In the genomic region with DNA sequence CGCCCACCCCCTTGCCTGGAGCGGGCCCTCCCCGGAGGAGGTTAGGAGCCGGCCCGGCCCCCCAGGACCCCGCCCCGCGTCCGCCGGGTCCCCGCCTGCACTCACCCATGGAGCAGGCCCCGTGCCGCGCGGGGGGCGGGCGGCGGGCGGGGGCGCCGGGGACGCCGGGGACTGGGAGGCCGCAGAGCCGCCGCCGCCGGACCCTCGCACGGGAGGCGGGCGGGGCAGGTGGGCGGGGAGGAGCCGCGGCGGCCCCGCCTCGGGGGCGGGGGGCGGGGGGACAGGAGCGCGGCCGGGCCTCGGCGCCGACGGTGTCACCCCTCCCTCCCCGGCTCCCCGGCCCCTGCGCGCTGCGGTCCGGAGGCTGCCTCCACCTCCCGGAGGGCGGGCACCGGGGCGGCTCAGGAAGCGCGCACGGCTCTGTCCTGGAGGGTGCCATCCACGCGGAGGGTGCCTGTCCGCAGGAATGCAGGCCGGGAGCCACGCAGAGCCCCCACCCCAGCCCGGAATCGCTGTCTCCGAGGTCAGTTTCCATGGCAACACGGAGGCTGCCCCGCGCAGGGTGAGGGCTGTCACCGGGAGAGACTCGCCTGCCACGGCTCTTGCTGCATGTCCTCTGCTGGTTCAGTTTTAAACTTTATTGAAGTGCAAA, we compare ENCODE assay signal across 8 cellular contexts. TPM values are rescaled to one million over a fixed set of nuclear protein-coding genes. Genes with fewer than 3 reads are reported as not detected.
DNase-seq lines count a peak whose midpoint lies in the region; ATAC-seq, FAIRE-seq and TF ChIP-seq lines count a peak whose summit lies in the region.

No MANE protein-coding gene starts in this region.

- H3K9me3 ChIP-seq in WERI-Rb-1 (ENCODE audit: severe bottlenecking) (no peaks in the 10 kb centered on the region), HepG2 (ENCODE audit: low read length) (no peaks in the 10 kb centered on the region)

- H3K4me3 ChIP-seq in WERI-Rb-1 (ENCODE audit: low read depth, low read length): peak overlapping the region; percentile 55
- H3K4me3 ChIP-seq in choroid plexus epithelial cell (ENCODE audit: low read depth, low read length): peak overlapping the region; percentile 64
- H3K4me3 ChIP-seq in HepG2 (replicated peaks in 1 of 3; ENCODE audit: insufficient read depth in 1 of 3, low read depth in 2 of 3, low read length in 3 of 3): peak overlapping the region; percentile 52 to 71 (median 66); a peak in 4 of 6 replicates

- in situ Hi-C loops in HepG2 (cut with HindIII; ENCODE audit: extremely low pct_ligation_motif_present, low pct_unique_long_range_greater_than_20kb): loop anchor here (25.0 kb wide), 1 partner anchor 715 kb away; no protein-coding TSS in a partner anchor

- FAIRE-seq in HepG2 (lab: Jason Lieb, UNC): no peak

- DNase-seq in Ammon's horn (ENCODE audit: low spot score) (peak; percentile 45), HuH-7 (ENCODE audit: low spot score) (peak; percentile 77), WERI-Rb-1 (peak; percentile 52), choroid plexus epithelial cell (ENCODE audit: low read depth) (no peak), HepG2 (ENCODE audit: low spot score) (no peak)
- DNase-seq in stimulated activated CD8-positive, alpha-beta memory T cell treated with anti-CD3 and anti-CD28 coated beads, Interleukin-12 subunit alpha, Interleukin-12 subunit beta, amount 100 ng/mL, for 4 hours (ENCODE audit: low read depth): peak; percentile 27

- no peaks in the 10 kb centered on the region for H4K20me1 ChIP-seq in HepG2 (ENCODE audit: insufficient read depth, low read length)

- H3K36me3 ChIP-seq in WERI-Rb-1: no peaks in the 10 kb centered on the region
- H3K36me3 ChIP-seq in HepG2 (replicated peaks in 1 of 2; ENCODE audit: control insufficient read depth in 1 of 2, insufficient read depth in 2 of 2, low read length in 2 of 2): no peaks in the 10 kb centered on the region

- ATAC-seq in HepG2: peak; percentile 34
- ATAC-seq in HG03354 (IDR thresholded peaks at IDR 0.05; ENCODE audit: poor library complexity, severe bottlenecking, unreplicated experiment): no peak
- ATAC-seq in HG02571 (IDR thresholded peaks at IDR 0.05; ENCODE audit: unreplicated experiment): no peak

- H3K27me3 ChIP-seq in WERI-Rb-1 (ENCODE audit: insufficient read depth, low read depth, severe bottlenecking): no peaks in the 10 kb centered on the region
- peaks cover 23 to 50% of the 10 kb centered on the region in 2 experiments; a peak in 4 of 5 replicates for H3K27me3 ChIP-seq in HepG2 (ENCODE audit: control insufficient read depth in 1 of 2, insufficient read depth in 2 of 2, low read length in 2 of 2)

- POLR2A ChIA-PET in HepG2 (lab: Yijun Ruan, JAX): no interaction called here

- H3K4me1 ChIP-seq in HepG2 (ENCODE audit: insufficient read depth, low read length): peaks cover 44% of the 10 kb centered on the region

- BruUV-seq in HepG2 (replicated peaks; lab: Mats Ljungman, UMichigan): no TSS peak

- no peak overlapping the region for H2AFZ ChIP-seq in HepG2 (ENCODE audit: low read length)

- TF ChIP-seq POLR2A in HepG2 (IDR thresholded peaks at IDR 0.05; ENCODE audit: insufficient read depth in 1 of 2, low read depth in 2 of 2, low read length in 2 of 2): no peak

- TF ChIP-seq EP300 in HepG2 (IDR thresholded peaks at IDR 0.05; ENCODE audit: low read depth in 2 of 2, low read length in 2 of 2) (no peak), HepG2 (CRISPR knock-in tag; IDR thresholded peaks at IDR 0.05; ENCODE audit: borderline replicate concordance) (no peak)

- intact Hi-C loops in HepG2 (cut with micrococcal nuclease; ENCODE audit: unreplicated experiment): no loop called here

- CTCF ChIA-PET in HepG2 (lab: Yijun Ruan, JAX; ENCODE audit: low intra/inter-chr PET ratio, low total read pairs): no interaction called here

- H3K79me2 ChIP-seq in HepG2 (ENCODE audit: insufficient read depth, low read length): no peaks in the 10 kb centered on the region

- H3K27ac ChIP-seq in WERI-Rb-1 (no peak overlapping the region), HepG2 (ENCODE audit: extremely low read length, insufficient read depth, low read length) (no peak overlapping the region)

- TF ChIP-seq RAD21 in HepG2 (CRISPR knock-in tag; IDR thresholded peaks at IDR 0.05): no peak

- peak overlapping the region; percentile 8; the same call in 1 of the 2 replicates for H3K9ac ChIP-seq in HepG2 (ENCODE audit: insufficient read depth, low read depth, low read length)

- TF ChIP-seq CTCF in WERI-Rb-1 (IDR thresholded peaks at IDR 0.05; ENCODE audit: low read depth, low read length): no peak
- no peak for TF ChIP-seq CTCF in choroid plexus epithelial cell (conservative IDR thresholded peaks at IDR 0.05; ENCODE audit: low read depth, low read length)
- TF ChIP-seq CTCF in HepG2 (CRISPR knock-in tag; IDR thresholded peaks at IDR 0.05): no peak

- no CpG with 5 or more reads among the region's 74 CpGs for WGBS in HepG2 (ENCODE audit: low lambda C conversion rate)

- peak overlapping the region; percentile 95 for H3K4me2 ChIP-seq in HepG2 (ENCODE audit: low read depth, low read length)

RNA-seq across cellular contexts. Expression of gene PLEKHG5, which starts 5.9 kb away (rescaled TPM):
- total RNA-seq in HepG2 (2016; rRNA removed; fragmentation: Illumina TruSeq; extraction: Trizol): 1.9 and 3.5 TPM in 2 replicates
- 0.51 and 0.62 TPM in 2 replicates for total RNA-seq in HepG2 (2016; cell fraction: cytosol; rRNA removed; fragmentation: Illumina TruSeq; extraction: Trizol; ENCODE audit: low read depth)
- 1.4 and 3.4 TPM in 2 replicates for total RNA-seq in HepG2 (2016; cell fraction: insoluble cytoplasmic fraction; rRNA removed; fragmentation: Illumina TruSeq; extraction: Trizol)
- 0.99 and 1.2 TPM in 2 replicates for total RNA-seq in HepG2 (2016; cell fraction: membrane; rRNA removed; fragmentation: Illumina TruSeq; extraction: Trizol)
- 3.3 and 4.4 TPM in 2 replicates for total RNA-seq in HepG2 (2016; cell fraction: nucleus; rRNA removed; fragmentation: Illumina TruSeq; extraction: Trizol)
- polyA plus RNA-seq in HepG2 (2011; rRNA removed): 1.9 and 2.6 TPM in 2 replicates
- 1.1 and 1.7 TPM in 2 replicates for polyA plus RNA-seq in HepG2 (2011; cell fraction: cytosol; rRNA removed)
- 17.2 and 22.8 TPM in 2 replicates for polyA plus RNA-seq in HepG2 (2011; cell fraction: nucleus; rRNA removed)
- polyA plus RNA-seq in HepG2 (2012): 1.4 and 1.5 TPM in 2 replicates
- 0.23 and 0.25 TPM in 2 replicates for polyA plus RNA-seq in HepG2 (2016; cell fraction: cytosol; fragmentation: Illumina TruSeq; extraction: Trizol; ENCODE audit: low read depth)
- polyA plus RNA-seq in HepG2 (2016; cell fraction: insoluble cytoplasmic fraction; fragmentation: Illumina TruSeq; extraction: Trizol; ENCODE audit: low read depth): 1.9 and 2.0 TPM in 2 replicates
- polyA plus RNA-seq in HepG2 (2016; cell fraction: membrane; fragmentation: Illumina TruSeq; extraction: Trizol; ENCODE audit: low read depth): 0.45 and 0.71 TPM in 2 replicates
- 9.3 and 11.3 TPM in 2 replicates for polyA plus RNA-seq in HepG2 (2016; cell fraction: nucleus; fragmentation: Illumina TruSeq; extraction: Trizol; ENCODE audit: insufficient read depth, low read depth)
- polyA minus RNA-seq in HepG2 (2011; rRNA and poly(A)+ RNA removed; ENCODE audit: low replicate concordance): 1.9 and 3.8 TPM in 2 replicates
- polyA minus RNA-seq in HepG2 (2011; cell fraction: cytosol; rRNA and poly(A)+ RNA removed): 1.4 TPM in 2 replicates
- polyA minus RNA-seq in HepG2 (2011; cell fraction: nucleus; rRNA and poly(A)+ RNA removed): 2.6 and 3.0 TPM in 2 replicates

RNA-seq across cellular contexts. Expression of gene TNFRSF25, which starts 31.4 kb away (rescaled TPM):
- total RNA-seq in HepG2 (2016; rRNA removed; fragmentation: Illumina TruSeq; extraction: Trizol): 0.55 and 1.5 TPM in 2 replicates
- total RNA-seq in HepG2 (2016; cell fraction: cytosol; rRNA removed; fragmentation: Illumina TruSeq; extraction: Trizol; ENCODE audit: low read depth): 0.40 and 0.44 TPM in 2 replicates
- 0.13 and 0.97 TPM in 2 replicates for total RNA-seq in HepG2 (2016; cell fraction: insoluble cytoplasmic fraction; rRNA removed; fragmentation: Illumina TruSeq; extraction: Trizol)
- total RNA-seq in HepG2 (2016; cell fraction: membrane; rRNA removed; fragmentation: Illumina TruSeq; extraction: Trizol): 0.34 and 0.37 TPM in 2 replicates
- total RNA-seq in HepG2 (2016; cell fraction: nucleus; rRNA removed; fragmentation: Illumina TruSeq; extraction: Trizol): 1.5 and 1.6 TPM in 2 replicates
- 1.4 and 1.6 TPM in 2 replicates for polyA plus RNA-seq in HepG2 (2011; rRNA removed)
- 0.47 and 0.64 TPM in 2 replicates for polyA plus RNA-seq in HepG2 (2011; cell fraction: cytosol; rRNA removed)
- polyA plus RNA-seq in HepG2 (2011; cell fraction: nucleus; rRNA removed): 18.5 and 21.8 TPM in 2 replicates
- polyA plus RNA-seq in HepG2 (2012): 3.9 and 4.6 TPM in 2 replicates
- polyA plus RNA-seq in HepG2 (2016; cell fraction: cytosol; fragmentation: Illumina TruSeq; extraction: Trizol; ENCODE audit: low read depth): 0.43 TPM in 1 of 2 replicates, not detected in the other
- polyA plus RNA-seq in HepG2 (2016; cell fraction: insoluble cytoplasmic fraction; fragmentation: Illumina TruSeq; extraction: Trizol; ENCODE audit: low read depth): 0.17 and 0.44 TPM in 2 replicates
- 0.17 TPM in 1 of 2 replicates, not detected in the other for polyA plus RNA-seq in HepG2 (2016; cell fraction: membrane; fragmentation: Illumina TruSeq; extraction: Trizol; ENCODE audit: low read depth)
- polyA plus RNA-seq in HepG2 (2016; cell fraction: nucleus; fragmentation: Illumina TruSeq; extraction: Trizol; ENCODE audit: insufficient read depth, low read depth): 5.2 and 7.0 TPM in 2 replicates
- polyA minus RNA-seq in HepG2 (2011; rRNA and poly(A)+ RNA removed; ENCODE audit: low replicate concordance): 0.68 and 1.8 TPM in 2 replicates
- polyA minus RNA-seq in HepG2 (2011; cell fraction: cytosol; rRNA and poly(A)+ RNA removed): not detected in 2 replicates
- polyA minus RNA-seq in HepG2 (2011; cell fraction: nucleus; rRNA and poly(A)+ RNA removed): 1.3 and 1.9 TPM in 2 replicates

RNA-seq across cellular contexts. Expression of gene NOL9, which starts 57.0 kb away (rescaled TPM):
- 20.2 and 24.7 TPM in 2 replicates for total RNA-seq in HepG2 (2016; rRNA removed; fragmentation: Illumina TruSeq; extraction: Trizol)
- total RNA-seq in HepG2 (2016; cell fraction: cytosol; rRNA removed; fragmentation: Illumina TruSeq; extraction: Trizol; ENCODE audit: low read depth): 4.3 and 6.3 TPM in 2 replicates
- total RNA-seq in HepG2 (2016; cell fraction: insoluble cytoplasmic fraction; rRNA removed; fragmentation: Illumina TruSeq; extraction: Trizol): 19.4 and 25.8 TPM in 2 replicates
- 5.9 and 8.3 TPM in 2 replicates for total RNA-seq in HepG2 (2016; cell fraction: membrane; rRNA removed; fragmentation: Illumina TruSeq; extraction: Trizol)
- 26.3 and 28.9 TPM in 2 replicates for total RNA-seq in HepG2 (2016; cell fraction: nucleus; rRNA removed; fragmentation: Illumina TruSeq; extraction: Trizol)
- polyA plus RNA-seq in HepG2 (2011; rRNA removed): 13.0 and 18.0 TPM in 2 replicates
- polyA plus RNA-seq in HepG2 (2011; cell fraction: cytosol; rRNA removed): 4.1 and 6.3 TPM in 2 replicates
- 21.8 and 23.2 TPM in 2 replicates for polyA plus RNA-seq in HepG2 (2011; cell fraction: nucleus; rRNA removed)
- 5.5 and 7.7 TPM in 2 replicates for polyA plus RNA-seq in HepG2 (2012)
- polyA plus RNA-seq in HepG2 (2016; cell fraction: cytosol; fragmentation: Illumina TruSeq; extraction: Trizol; ENCODE audit: low read depth): 1.00 and 1.3 TPM in 2 replicates
- 11.8 and 15.3 TPM in 2 replicates for polyA plus RNA-seq in HepG2 (2016; cell fraction: insoluble cytoplasmic fraction; fragmentation: Illumina TruSeq; extraction: Trizol; ENCODE audit: low read depth)
- 2.0 and 2.6 TPM in 2 replicates for polyA plus RNA-seq in HepG2 (2016; cell fraction: membrane; fragmentation: Illumina TruSeq; extraction: Trizol; ENCODE audit: low read depth)
- polyA plus RNA-seq in HepG2 (2016; cell fraction: nucleus; fragmentation: Illumina TruSeq; extraction: Trizol; ENCODE audit: insufficient read depth, low read depth): 25.2 and 25.4 TPM in 2 replicates
- 14.0 and 45.5 TPM in 2 replicates for polyA minus RNA-seq in HepG2 (2011; rRNA and poly(A)+ RNA removed; ENCODE audit: low replicate concordance)
- 5.5 and 8.8 TPM in 2 replicates for polyA minus RNA-seq in HepG2 (2011; cell fraction: cytosol; rRNA and poly(A)+ RNA removed)
- polyA minus RNA-seq in HepG2 (2011; cell fraction: nucleus; rRNA and poly(A)+ RNA removed): 63.2 and 74.2 TPM in 2 replicates

RNA-seq across cellular contexts. Expression of gene TAS1R1, which starts 57.8 kb away (rescaled TPM):
- 0.98 and 1.4 TPM in 2 replicates for total RNA-seq in HepG2 (2016; rRNA removed; fragmentation: Illumina TruSeq; extraction: Trizol)
- 0.26 and 0.30 TPM in 2 replicates for total RNA-seq in HepG2 (2016; cell fraction: cytosol; rRNA removed; fragmentation: Illumina TruSeq; extraction: Trizol; ENCODE audit: low read depth)
- 1.4 and 1.7 TPM in 2 replicates for total RNA-seq in HepG2 (2016; cell fraction: insoluble cytoplasmic fraction; rRNA removed; fragmentation: Illumina TruSeq; extraction: Trizol)
- total RNA-seq in HepG2 (2016; cell fraction: membrane; rRNA removed; fragmentation: Illumina TruSeq; extraction: Trizol): 1.1 and 2.0 TPM in 2 replicates
- 1.1 TPM in 2 replicates for total RNA-seq in HepG2 (2016; cell fraction: nucleus; rRNA removed; fragmentation: Illumina TruSeq; extraction: Trizol)
- 1.6 and 1.9 TPM in 2 replicates for polyA plus RNA-seq in HepG2 (2011; rRNA removed)
- 1.8 and 2.4 TPM in 2 replicates for polyA plus RNA-seq in HepG2 (2011; cell fraction: cytosol; rRNA removed)
- polyA plus RNA-seq in HepG2 (2011; cell fraction: nucleus; rRNA removed): 0.93 and 1.9 TPM in 2 replicates
- polyA plus RNA-seq in HepG2 (2012): 0.30 and 0.32 TPM in 2 replicates
- 0.71 and 0.72 TPM in 2 replicates for polyA plus RNA-seq in HepG2 (2016; cell fraction: cytosol; fragmentation: Illumina TruSeq; extraction: Trizol; ENCODE audit: low read depth)
- polyA plus RNA-seq in HepG2 (2016; cell fraction: insoluble cytoplasmic fraction; fragmentation: Illumina TruSeq; extraction: Trizol; ENCODE audit: low read depth): 0.81 and 1.2 TPM in 2 replicates
- polyA plus RNA-seq in HepG2 (2016; cell fraction: membrane; fragmentation: Illumina TruSeq; extraction: Trizol; ENCODE audit: low read depth): 1.2 TPM in 2 replicates
- 1.9 and 2.5 TPM in 2 replicates for polyA plus RNA-seq in HepG2 (2016; cell fraction: nucleus; fragmentation: Illumina TruSeq; extraction: Trizol; ENCODE audit: insufficient read depth, low read depth)
- 0.09 and 5.5 TPM in 2 replicates for polyA minus RNA-seq in HepG2 (2011; rRNA and poly(A)+ RNA removed; ENCODE audit: low replicate concordance)
- 0.79 and 1.3 TPM in 2 replicates for polyA minus RNA-seq in HepG2 (2011; cell fraction: cytosol; rRNA and poly(A)+ RNA removed)
- 0.26 and 1.2 TPM in 2 replicates for polyA minus RNA-seq in HepG2 (2011; cell fraction: nucleus; rRNA and poly(A)+ RNA removed)

Comparison
In these comparisons a context has a peak if more than half of its experiments do, and no peak if none do; other contexts are left out.
1. DNase-seq: peak in Ammon's horn (single experiment), HuH-7 (single experiment), WERI-Rb-1 (single experiment) and stimulated activated CD8-positive, alpha-beta memory T cell treated with anti-CD3 and anti-CD28 coated beads, Interleukin-12 subunit alpha, Interleukin-12 subunit beta, amount 100 ng/mL, for 4 hours (single experiment); none in choroid plexus epithelial cell (single experiment) and HepG2 (single experiment).
2. Peak in every context shown above with its lines, with median percentiles within 50 percentile points of each other: H3K4me3 ChIP-seq.